In the genomic region with DNA sequence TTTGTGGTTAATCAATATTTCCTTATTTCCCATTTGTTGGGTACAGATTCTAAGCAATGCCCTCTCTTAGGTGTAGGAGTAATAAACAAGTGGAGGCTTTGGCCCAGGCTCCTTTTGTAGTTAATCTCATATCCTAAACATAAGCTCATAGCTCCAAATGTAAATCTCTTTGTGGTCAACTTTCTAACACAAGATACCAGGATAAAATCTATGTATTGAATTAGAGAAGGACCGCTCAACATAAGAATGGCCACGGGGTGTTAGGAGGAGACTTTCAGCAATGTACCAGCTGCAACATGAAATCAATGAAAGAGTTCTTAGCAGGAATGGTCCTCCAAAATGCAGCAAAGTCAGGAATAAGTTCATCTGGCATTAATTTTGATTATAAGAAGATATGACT, we compare ENCODE assay signal across 24 cellular contexts.
DNase-seq lines count a peak whose midpoint lies in the region; ATAC-seq and TF ChIP-seq lines count a peak whose summit lies in the region.
"Had no signal": no experiment of that assay in that cellular context is flagged by ENCODE, and none has a peak within 500 bp of the region (broad histone marks: within the 10 kb centered on the region; RNA-seq: fewer than 3 reads in every experiment).

No MANE protein-coding gene starts in this region.

- DNase-seq in H9 (no peak), NCI-H82 (lab: John Stamatoyannopoulos, UW) (peak; percentile 61), HEK293T (ENCODE audit: extremely low spot score) (no peak), NCI-H1694 (lab: John Stamatoyannopoulos, UW) (no peak), GOT3 (lab: John Stamatoyannopoulos, UW) (no peak)
- DNase-seq: 8988T; ACHN; AML-193; BE2C; CD4-positive, alpha-beta T cell; CD8-positive, alpha-beta memory T cell; DMS 273 treated with DMSO at 0.1 percent for 48 hours; DMS79; EL; GDM1; GM23248; HFFc6 had no signal

- no peaks in the 10 kb centered on the region for H3K9me3 Mint-ChIP-seq in H9
- H3K9me3 Mint-ChIP-seq: CD14-positive monocyte; CD4-positive, alpha-beta T cell; HFFc6 had no signal

- TF ChIP-seq CTCF in H9 (conservative IDR thresholded peaks at IDR 0.05) = no peak

- no peak overlapping the region for H3K9ac ChIP-seq in H9 (ENCODE audit: extremely low read depth, insufficient read length, low read length)
- no peak overlapping the region for H3K9ac ChIP-seq in iPS-20b (ENCODE audit: low read depth, low read length)
- H3K9ac ChIP-seq: BLaER1 treated with 17β-estradiol and CSF1 and Interleukin-3, amounts not matched to agents 10 nM and 100 nM; GM23248 had no signal

- no peak overlapping the region for H2BK120ac ChIP-seq in H9 (ENCODE audit: low read depth, low read length, poor library complexity, severe bottlenecking)

- ATAC-seq in HG02623 (IDR thresholded peaks at IDR 0.05; ENCODE audit: unreplicated experiment) = no peak
- ATAC-seq: A549, GM12878, HCT116 had no signal

- H3K4ac ChIP-seq in H9 (ENCODE audit: low read depth, low read length) = no peak overlapping the region

- no peak overlapping the region for H4K91ac ChIP-seq in H9 (ENCODE audit: insufficient read length, low read depth, low read length)

- H3K4me1 ChIP-seq in H9 (ENCODE audit: insufficient read depth, low read length) (no peaks in the 10 kb centered on the region; the same call in 1 of the 2 replicates), iPS-20b (ENCODE audit: insufficient read depth, low read length) (peaks cover 26% of the 10 kb centered on the region)
- H3K4me1 ChIP-seq: A549; BE2C; BLaER1 treated with 17β-estradiol and CSF1 and Interleukin-3, amounts not matched to agents 10 nM and 100 nM had no signal

- H3K36me3 Mint-ChIP-seq in H9 (ENCODE audit: insufficient read depth in 1 of 3, low read depth in 3 of 3) = no peaks in the 10 kb centered on the region
- H3K36me3 Mint-ChIP-seq: CD14-positive monocyte had no signal

- no peaks in the 10 kb centered on the region for H3K27me3 ChIP-seq in H9 (ENCODE audit: insufficient read depth, low read length)
- no peaks in the 10 kb centered on the region for H3K27me3 ChIP-seq in iPS-20b (ENCODE audit: insufficient read depth, low read length)
- H3K27me3 ChIP-seq: BE2C; BLaER1 treated with 17β-estradiol and CSF1 and Interleukin-3, amounts not matched to agents 10 nM and 100 nM had no signal

- H3K27me3 Mint-ChIP-seq in H9 (ENCODE audit: low read depth) = no peaks in the 10 kb centered on the region; the same call in none of the 2 replicates

- H3K4me1 Mint-ChIP-seq in H9 = peaks cover 43 to 44% of the 10 kb centered on the region in 2 experiments
- H3K4me1 Mint-ChIP-seq: CD14-positive monocyte; CD8-positive, alpha-beta memory T cell had no signal

- POLR2A ChIA-PET in HEK293T (lab: Yijun Ruan, JAX) = no interaction called here

- CTCF ChIA-PET in HEK293T (lab: Yijun Ruan, JAX) = no interaction called here

- H3K27ac Mint-ChIP-seq in H9 = peak overlapping the region in 2 of 3 experiments; percentile 24 to 70; a peak in 2 of 7 replicates
- H3K27ac Mint-ChIP-seq: CD14-positive monocyte; CD4-positive, alpha-beta T cell; CD8-positive, alpha-beta memory T cell; HFFc6 had no signal

- no peak overlapping the region for H2AFZ ChIP-seq in H9 (ENCODE audit: low read length)
- H2AFZ ChIP-seq: GM23248 had no signal

- no peak overlapping the region for H2BK15ac ChIP-seq in H9 (ENCODE audit: low read depth, low read length)

- no peak overlapping the region for H4K8ac ChIP-seq in H9 (replicated peaks; ENCODE audit: insufficient read length, low read depth, low read length)

- H3K56ac ChIP-seq in H9 (ENCODE audit: insufficient read length, low read depth, low read length) = no peak overlapping the region

- no peaks in the 10 kb centered on the region for H3K36me3 ChIP-seq in iPS-20b (ENCODE audit: insufficient read depth, low read depth, low read length)
- H3K36me3 ChIP-seq: BE2C; BLaER1 treated with 17β-estradiol and CSF1 and Interleukin-3, amounts not matched to agents 10 nM and 100 nM had no signal

- no peak overlapping the region for H3K23ac ChIP-seq in H9 (ENCODE audit: insufficient read length, low read depth, low read length)

- H3K23me2 ChIP-seq in H9 (ENCODE audit: insufficient read length, low read depth, low read length, poor library complexity, severe bottlenecking) = no peaks in the 10 kb centered on the region

- peak overlapping the region; percentile 26; the same call in 1 of the 2 replicates for H3K4me3 ChIP-seq in iPS-20b (ENCODE audit: low read length)
- H3K4me3 ChIP-seq: A549; BLaER1 treated with 17β-estradiol and CSF1 and Interleukin-3, amounts not matched to agents 10 nM and 100 nM; GM12878; GM23248 had no signal

- no peak overlapping the region for H3K4me2 ChIP-seq in H9 (ENCODE audit: insufficient read depth, insufficient read length, low read length)
- H3K4me2 ChIP-seq: A549; BLaER1 treated with 17β-estradiol and CSF1 and Interleukin-3, amounts not matched to agents 10 nM and 100 nM had no signal

- no peak overlapping the region for H2BK5ac ChIP-seq in H9 (ENCODE audit: insufficient read length, low read length)

- H4K5ac ChIP-seq in H9 (ENCODE audit: insufficient read length, low read depth, low read length) = no peak overlapping the region

- H3K14ac ChIP-seq in H9 (ENCODE audit: insufficient read depth, low read length) = no peak overlapping the region

- H3K18ac ChIP-seq in H9 (ENCODE audit: insufficient read length, low read depth, low read length) = no peak overlapping the region

- no peaks in the 10 kb centered on the region for H3K79me1 ChIP-seq in H9 (ENCODE audit: insufficient read depth, low read depth, low read length, poor library complexity, severe bottlenecking)

- H2AK5ac ChIP-seq in H9 (ENCODE audit: insufficient read length, low read length) = no peak overlapping the region

- no peak overlapping the region for H3T11ph ChIP-seq in H9 (ENCODE audit: low read length)

- H3K9me3 ChIP-seq in H9 (ENCODE audit: control insufficient read depth, low read depth, low read length) = no peaks in the 10 kb centered on the region
- H3K9me3 ChIP-seq in iPS-20b (ENCODE audit: insufficient read depth, low read depth, low read length) = no peaks in the 10 kb centered on the region
- H3K9me3 ChIP-seq: A549; BE2C; BLaER1 treated with 17β-estradiol and CSF1 and Interleukin-3, amounts not matched to agents 10 nM and 100 nM had no signal

- no peak overlapping the region; a peak in 1 of 5 replicates for H3K4me3 Mint-ChIP-seq in H9
- H3K4me3 Mint-ChIP-seq: CD14-positive monocyte; CD4-positive, alpha-beta T cell; CD8-positive, alpha-beta memory T cell; HFFc6 had no signal

- no peaks in the 10 kb centered on the region for H4K20me1 ChIP-seq in H9 (ENCODE audit: control insufficient read depth, insufficient read depth, insufficient read length)
- H4K20me1 ChIP-seq: BLaER1 treated with 17β-estradiol and CSF1 and Interleukin-3, amounts not matched to agents 10 nM and 100 nM had no signal

- no peak overlapping the region for H3K27ac ChIP-seq in H9 (ENCODE audit: insufficient read length, low read depth, low read length)
- H3K27ac ChIP-seq in iPS-20b (ENCODE audit: low read length) = no peak overlapping the region
- H3K27ac ChIP-seq: A549; BLaER1 treated with 17β-estradiol and CSF1 and Interleukin-3, amounts not matched to agents 10 nM and 100 nM; GM23248 had no signal

- no peak overlapping the region for H2BK20ac ChIP-seq in H9 (ENCODE audit: low read depth, low read length, poor library complexity, severe bottlenecking)

- WGBS in H9 (ENCODE audit: extremely low coverage, insufficient read length, low lambda C conversion rate) = no CpG with 5 or more reads among the region's 2 CpGs

- H3K79me2 ChIP-seq in H9 (ENCODE audit: insufficient read depth, low read length) = no peaks in the 10 kb centered on the region

- H2BK12ac ChIP-seq in H9 (ENCODE audit: insufficient read length, low read depth, low read length) = no peak overlapping the region

TF ChIP-seq in HEK293T, 16 proteins besides CTCF, POLR2A, EP300 and RAD21:
- TF ChIP-seq ELF4 (IDR thresholded peaks at IDR 0.05) (no peak), BHLHE40 (IDR thresholded peaks at IDR 0.05; ENCODE audit: borderline replicate concordance) (no peak), CTBP1 (IDR thresholded peaks at IDR 0.05; ENCODE audit: borderline replicate concordance) (no peak), HDGF (IDR thresholded peaks at IDR 0.05; ENCODE audit: borderline replicate concordance) (no peak), SUZ12 (IDR thresholded peaks at IDR 0.05) (no peak), ARNT (IDR thresholded peaks at IDR 0.05) (no peak), LEF1 (IDR thresholded peaks at IDR 0.05; ENCODE audit: borderline replicate concordance) (no peak), NFRKB (IDR thresholded peaks at IDR 0.05) (no peak), FOXK2 (IDR thresholded peaks at IDR 0.05) (no peak), SP1 (IDR thresholded peaks at IDR 0.05) (no peak), TARDBP (IDR thresholded peaks at IDR 0.05) (no peak), FOXM1 (IDR thresholded peaks at IDR 0.05; ENCODE audit: borderline replicate concordance) (no peak), FOXA1 (IDR thresholded peaks at IDR 0.05) (no peak), L3MBTL2 (conservative IDR thresholded peaks at IDR 0.05) (no peak)
